ENCODE assay signal across 8 cellular contexts in the genomic region with DNA sequence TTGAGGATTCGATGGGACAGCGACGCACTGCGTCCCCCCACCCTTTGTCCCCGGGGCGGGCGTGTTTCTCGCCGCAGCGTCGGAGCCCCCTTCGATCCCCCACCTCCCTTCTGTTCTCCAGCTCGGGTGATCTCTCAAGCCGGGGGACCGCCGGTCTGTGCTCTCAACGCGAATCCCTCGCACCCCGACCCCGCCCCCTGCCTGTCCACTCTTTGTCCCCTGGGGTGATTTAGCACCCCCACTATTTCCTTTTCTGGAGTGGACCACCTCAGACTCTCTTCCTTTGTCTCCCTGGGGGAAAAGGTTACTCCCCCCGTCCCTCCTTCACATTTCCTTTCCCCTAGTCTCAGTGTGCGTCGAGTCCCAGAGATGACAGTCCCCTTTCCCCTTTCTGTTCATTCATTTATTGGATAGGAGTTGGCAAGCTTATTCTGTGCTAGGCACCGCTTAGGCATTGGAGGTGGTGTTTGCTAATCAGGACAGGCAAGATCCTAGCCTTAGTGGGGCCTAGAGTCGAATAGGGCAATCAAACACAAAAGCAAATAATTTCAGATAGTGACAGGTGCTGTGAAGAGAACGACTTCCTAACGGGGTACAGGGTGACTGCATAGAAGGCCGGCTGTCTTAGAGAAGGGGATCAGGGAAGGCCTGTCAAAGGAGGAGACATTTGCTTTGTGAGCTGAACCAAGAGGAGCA. TPM values are rescaled to one million over a fixed set of nuclear protein-coding genes. Genes with fewer than 3 reads are reported as not detected.
DNase-seq lines count a peak whose midpoint lies in the region; ATAC-seq and TF ChIP-seq lines count a peak whose summit lies in the region.

No MANE protein-coding gene starts in this region.

- no peak for TF ChIP-seq POLR2A in tibial nerve (IDR thresholded peaks at IDR 0.05)

- peak overlapping the region; percentile 80 for H3K9ac ChIP-seq in OCI-LY3 (ENCODE audit: low read length)

- H3K27me3 ChIP-seq in OCI-LY3 (ENCODE audit: low read depth, low read length) = no peaks in the 10 kb centered on the region
- H3K27me3 ChIP-seq in lung (ENCODE audit: control insufficient read depth, insufficient read depth) = no peaks in the 10 kb centered on the region
- no peaks in the 10 kb centered on the region for H3K27me3 ChIP-seq in tibial nerve

- H3K36me3 ChIP-seq in OCI-LY3 (replicated peaks; ENCODE audit: low read depth, low read length) (peaks cover 40% of the 10 kb centered on the region), lung (ENCODE audit: control insufficient read depth in 2 of 2, insufficient read depth in 2 of 2, low read length in 2 of 2) (peaks cover 0 to 4% of the 10 kb centered on the region in 2 donors), tibial nerve (no peaks in the 10 kb centered on the region)

- peak; percentile 2 for ATAC-seq in lung (ENCODE audit: insufficient read depth, low FRiP score)

- 1% methylated on average over 29 of the region's 29 CpGs for WGBS in lung, 2 donors
- 1 to 2% methylated on average over 22 to 29 of the region's 29 CpGs for WGBS in tibial nerve, 2 donors

- H3K9me3 ChIP-seq in OCI-LY3 (ENCODE audit: insufficient read depth, low read length) (no peaks in the 10 kb centered on the region), lung (ENCODE audit: control insufficient read depth in 2 of 2, insufficient read depth in 1 of 2, low read length in 1 of 2) (no peaks in the 10 kb centered on the region), tibial nerve (no peaks in the 10 kb centered on the region)

- H3K79me2 ChIP-seq in OCI-LY3 (ENCODE audit: low read length) = peaks cover 65% of the 10 kb centered on the region

- peak overlapping the region; percentile 93 for H3K4me2 ChIP-seq in OCI-LY3 (ENCODE audit: low read length)

- H3K27ac ChIP-seq in OCI-LY3 (ENCODE audit: low read length) (peak overlapping the region; percentile 92), caudate nucleus (ENCODE audit: low read depth, low read length) (peak overlapping the region; percentile 64), lung (ENCODE audit: low read depth in 1 of 2, low read length in 1 of 2) (peak overlapping the region; percentile 84 to 93), tibial nerve (peak overlapping the region; percentile 81 to 94 (median 92))

- no peak overlapping the region for H2AFZ ChIP-seq in OCI-LY3 (ENCODE audit: low read depth, low read length)

- H3K4me3 ChIP-seq in OCI-LY3 (ENCODE audit: low read length) (peak overlapping the region; percentile 88), lung (peak overlapping the region; percentile 87), tibial nerve (peak overlapping the region; percentile 82 to 99 (median 90))

- no peak for TF ChIP-seq EP300 in tibial nerve (IDR thresholded peaks at IDR 0.05)

- H3K4me1 ChIP-seq in OCI-LY3 (ENCODE audit: low read length) = peaks cover 31% of the 10 kb centered on the region
- peaks cover 1 to 13% of the 10 kb centered on the region in 2 donors for H3K4me1 ChIP-seq in lung (ENCODE audit: control insufficient read depth in 2 of 2, insufficient read depth in 2 of 2, low read length in 2 of 2)
- peaks cover 0 to 56% (median 42%) of the 10 kb centered on the region in 4 donors for H3K4me1 ChIP-seq in tibial nerve

- DNase-seq in NCI-H146 (lab: John Stamatoyannopoulos, UW) = peak; percentile 47
- no peak for DNase-seq in NCI-H146 treated with DMSO at 0.1 percent for 48 hours (lab: John Stamatoyannopoulos, UW; ENCODE audit: unreplicated experiment)
- peak in 6 of 61 donors; percentile 5 to 54 (median 28) for DNase-seq in caudate nucleus (lab: John Stamatoyannopoulos, UW)
- DNase-seq in lung (ENCODE audit: low spot score) = no peak
- DNase-seq in tibial nerve (ENCODE audit: low spot score in 2 of 2) = no peak
- no peak for DNase-seq in inferior parietal cortex (ENCODE audit: extremely low spot score)
- DNase-seq in DMS79 (lab: John Stamatoyannopoulos, UW) = no peak

- peaks cover 26% of the 10 kb centered on the region for H4K20me1 ChIP-seq in OCI-LY3 (ENCODE audit: insufficient read depth, low read length)

- no peak for TF ChIP-seq CTCF in OCI-LY3 (IDR thresholded peaks at IDR 0.05; ENCODE audit: low read depth, low read length)
- no peak for TF ChIP-seq CTCF in lung (IDR thresholded peaks at IDR 0.05; ENCODE audit: control extremely low read depth, extremely low read depth)
- no peak for TF ChIP-seq CTCF in tibial nerve (IDR thresholded peaks at IDR 0.05)

RNA-seq across cellular contexts. Expression of a gene that starts 0.7 kb away (rescaled TPM):
- 10 to 100 TPM; 51.4 to 80.4 TPM for total RNA-seq in lung
- polyA plus RNA-seq in lung = 10 to 100 TPM; 62.0 to 67.3 TPM
- 10 to 100 TPM; 20.7 to 26.7 (median 23.7) TPM for total RNA-seq in tibial nerve
